Comparison of ENCODE assay signal across 8 cellular contexts in the genomic region with DNA sequence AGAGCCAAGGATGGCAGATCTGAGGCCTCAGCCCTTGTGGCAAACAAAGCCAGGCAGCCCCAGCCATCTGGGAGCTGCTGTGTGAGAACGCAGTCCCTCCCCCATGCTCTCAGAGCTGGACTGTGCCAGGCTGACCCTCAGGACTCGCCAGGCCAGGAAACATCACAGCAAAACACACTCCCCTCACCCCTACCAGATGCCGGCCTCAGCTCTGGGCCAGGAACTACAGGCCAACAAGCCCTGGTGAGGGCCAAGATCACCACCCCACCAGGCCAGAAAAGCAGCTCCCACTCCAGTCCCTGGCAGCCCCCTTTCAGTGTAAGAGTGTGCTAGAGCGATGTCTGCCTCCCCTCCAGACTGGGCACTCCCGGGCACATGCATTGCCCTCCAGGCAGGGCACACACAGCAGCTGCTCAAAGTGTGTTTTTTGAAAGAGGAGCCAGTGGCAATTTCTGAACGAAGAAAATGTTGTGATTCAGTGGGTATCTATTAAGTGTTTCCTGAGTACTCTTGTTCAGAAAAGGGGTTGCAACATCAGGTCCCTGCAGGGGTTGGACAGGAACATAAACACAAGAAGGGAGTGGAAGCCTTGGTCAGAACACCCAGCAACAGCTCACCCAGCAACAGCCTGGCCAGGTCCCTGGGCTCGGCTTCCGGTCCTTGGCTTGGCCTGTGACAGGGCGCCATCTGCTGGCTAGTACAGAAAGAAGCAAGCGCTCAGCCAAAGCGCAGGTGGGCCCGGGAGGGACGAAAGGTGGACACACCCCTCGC. TPM values are rescaled to one million over a fixed set of nuclear protein-coding genes. Genes with fewer than 3 reads are reported as not detected.
DNase-seq lines count a peak whose midpoint lies in the region; ATAC-seq and TF ChIP-seq lines count a peak whose summit lies in the region.

No MANE protein-coding gene starts in this region.

- no peak overlapping the region for H3K18ac ChIP-seq in neuronal stem cell (ENCODE audit: low read length)

- H3K4me1 ChIP-seq in neuronal stem cell (ENCODE audit: control insufficient read depth in 2 of 2, insufficient read depth in 1 of 2, low read depth in 1 of 2, low read length in 2 of 2) = peaks cover 5 to 8% of the 10 kb centered on the region in 2 donors
- H3K4me1 ChIP-seq in stomach smooth muscle (ENCODE audit: control insufficient read depth, insufficient read depth, low read length) = peaks cover 21% of the 10 kb centered on the region

- no peak overlapping the region for H3K23ac ChIP-seq in neuronal stem cell (ENCODE audit: low read depth, low read length, poor library complexity)

- no peaks in the 10 kb centered on the region for H3K27me3 ChIP-seq in neuronal stem cell (ENCODE audit: control insufficient read depth in 3 of 3, insufficient read depth in 3 of 3, low read depth in 1 of 3, low read length in 3 of 3)
- H3K27me3 ChIP-seq in stomach smooth muscle (ENCODE audit: control insufficient read depth in 1 of 2, insufficient read depth in 2 of 2, low read length in 2 of 2) = no peaks in the 10 kb centered on the region

- H3K4me3 ChIP-seq in fibroblast of villous mesenchyme (ENCODE audit: low read depth, low read length) = peak overlapping the region; percentile 18
- no peak overlapping the region for H3K4me3 ChIP-seq in neuronal stem cell (ENCODE audit: low read length in 2 of 2)
- peak overlapping the region; percentile 14 to 60 for H3K4me3 ChIP-seq in stomach smooth muscle (ENCODE audit: low read length in 2 of 2)

- H3K9me3 ChIP-seq in neuronal stem cell (replicated peaks in 1 of 2; ENCODE audit: control insufficient read depth in 2 of 2, insufficient read depth in 1 of 2, low read depth in 1 of 2, low read length in 2 of 2) (no peaks in the 10 kb centered on the region), stomach smooth muscle (ENCODE audit: control insufficient read depth in 2 of 2, low read length in 2 of 2) (no peaks in the 10 kb centered on the region)

- peak; percentile 75 for DNase-seq in DMS153 treated with DMSO at 0.1 percent for 48 hours (lab: John Stamatoyannopoulos, UW; ENCODE audit: unreplicated experiment)
- peak; percentile 2 for DNase-seq in SHP77 treated with DMSO at 0.1 percent for 48 hours (lab: John Stamatoyannopoulos, UW)
- peak; percentile 94 for DNase-seq in activated effector memory CD4-positive, alpha-beta T cell treated with anti-CD3 and anti-CD28 coated beads, Interleukin-2, amount 50 U/mL, for 16 hours
- peak; percentile 100 for DNase-seq in fibroblast of villous mesenchyme (ENCODE audit: low read depth)
- DNase-seq in neuronal stem cell (ENCODE audit: low spot score) = peak; percentile 78

- no peak overlapping the region for H2BK120ac ChIP-seq in neuronal stem cell (ENCODE audit: low read depth, low read length)

- H2AFZ ChIP-seq in neuronal stem cell (ENCODE audit: low read length) = peak overlapping the region; percentile 62

- no peak overlapping the region for H3K14ac ChIP-seq in neuronal stem cell (ENCODE audit: low read length)

- no peak overlapping the region for H4K91ac ChIP-seq in neuronal stem cell (ENCODE audit: low read depth, low read length, poor library complexity)

- ATAC-seq in GM21737 (IDR thresholded peaks at IDR 0.05; ENCODE audit: unreplicated experiment) = peak; percentile 89

- H3K27ac ChIP-seq in neuronal stem cell (replicated peaks; ENCODE audit: low read length) (no peak overlapping the region), stomach smooth muscle (ENCODE audit: low read length) (peak overlapping the region; percentile 92)

- no peak overlapping the region for H3K4me2 ChIP-seq in neuronal stem cell (ENCODE audit: insufficient read depth, low read length, poor library complexity, severe bottlenecking)

- H2BK5ac ChIP-seq in neuronal stem cell (ENCODE audit: low read length) = no peak overlapping the region

- H2BK15ac ChIP-seq in neuronal stem cell (ENCODE audit: low read length) = no peak overlapping the region

- peaks cover 12% of the 10 kb centered on the region for H3K79me1 ChIP-seq in neuronal stem cell (ENCODE audit: low read depth, low read length)

- no peak overlapping the region for H2AK5ac ChIP-seq in neuronal stem cell (ENCODE audit: low read depth, low read length)

- no peak overlapping the region for H3K9ac ChIP-seq in neuronal stem cell (ENCODE audit: low read depth, low read length, poor library complexity)
- H3K9ac ChIP-seq in stomach smooth muscle (ENCODE audit: low read length in 2 of 2) = peak overlapping the region; percentile 47 to 64

- no peak overlapping the region for H2BK12ac ChIP-seq in neuronal stem cell (ENCODE audit: low read length)

- H3K36me3 ChIP-seq in neuronal stem cell (replicated peaks in 1 of 2; ENCODE audit: control insufficient read depth in 2 of 2, insufficient read depth in 2 of 2, low read length in 2 of 2) (no peaks in the 10 kb centered on the region), stomach smooth muscle (ENCODE audit: control insufficient read depth in 2 of 2, insufficient read depth in 2 of 2, low read length in 2 of 2) (no peaks in the 10 kb centered on the region)

- TF ChIP-seq CTCF in LNCAP (IDR thresholded peaks at IDR 0.05) (peak; percentile 78), fibroblast of villous mesenchyme (IDR thresholded peaks at IDR 0.05; ENCODE audit: insufficient read depth, low read depth, low read length) (peak; percentile 92)

- no peak overlapping the region for H3K4ac ChIP-seq in neuronal stem cell (ENCODE audit: low read length)

- no CpG with 5 or more reads among the region's 14 CpGs for WGBS in neuronal stem cell (ENCODE audit: extremely low coverage in 2 of 2, insufficient read length in 2 of 2, insufficient replicate concordance in 1 of 2), 2 donors

- peak overlapping the region; percentile 68 for H4K8ac ChIP-seq in neuronal stem cell (ENCODE audit: low read depth, low read length)

RNA-seq across cellular contexts. Expression of gene LRRC20, which starts 18.2 kb away (rescaled TPM):
- 3.9 and 7.4 TPM in 2 replicates for total RNA-seq in fibroblast of villous mesenchyme
- 38.9 TPM for polyA plus RNA-seq in neuronal stem cell (2013, experiment 1 of 2)
- polyA plus RNA-seq in neuronal stem cell (2013, experiment 2 of 2) = 39.0 TPM

RNA-seq across cellular contexts. Expression of gene EIF4EBP2, which starts 39.8 kb away (rescaled TPM):
- 43.2 and 58.7 TPM in 2 replicates for total RNA-seq in fibroblast of villous mesenchyme
- 120 TPM for polyA plus RNA-seq in neuronal stem cell (2013, experiment 1 of 2)
- 124 TPM for polyA plus RNA-seq in neuronal stem cell (2013, experiment 2 of 2)

Comparison
In these comparisons a context has a peak if more than half of its experiments do, and no peak if none do; other contexts are left out.
1. DNase-seq: peak in every context shown above with its lines; median percentile 100 in fibroblast of villous mesenchyme; 94 in activated effector memory CD4-positive, alpha-beta T cell treated with anti-CD3 and anti-CD28 coated beads, Interleukin-2, amount 50 U/mL, for 16 hours; 78 in neuronal stem cell; 75 in DMS153 treated with DMSO at 0.1 percent for 48 hours; 2 in SHP77 treated with DMSO at 0.1 percent for 48 hours.
2. H3K4me3 ChIP-seq: peak in fibroblast of villous mesenchyme (single experiment) and stomach smooth muscle (2 of 2); none in neuronal stem cell (0 of 2).